15 cellular contexts compared by ENCODE assay signal in genomic region chr3:163622384-163622783, GRCh38.
DNase-seq lines count a peak whose midpoint lies in the region; FAIRE-seq and TF ChIP-seq lines count a peak whose summit lies in the region.
"Had no signal": no experiment of that assay in that cellular context is flagged by ENCODE, and none has a peak within 500 bp of the region (broad histone marks: within the 10 kb centered on the region; RNA-seq: fewer than 3 reads in every experiment).

No MANE protein-coding gene starts in this region.

- no peak overlapping the region for H3K4me3 Mint-ChIP-seq in astrocyte (ENCODE audit: unreplicated experiment)
- no peak overlapping the region for H3K4me3 Mint-ChIP-seq in activated T-helper 1 cell treated with anti-CD3 and anti-CD28 coated beads, Interleukin-12 subunit alpha, Interleukin-12 subunit beta, Interleukin-2, Interleukin-4 antibody, amounts not matched to agents 30 ng/mL and 10 ng/mL and 1 ng/mL, durations not matched to agents 14 hours and 24 hours and 36 hours

- H3K27me3 ChIP-seq in astrocyte (ENCODE audit: insufficient read depth, low read length) = no peaks in the 10 kb centered on the region
- H3K27me3 ChIP-seq: breast epithelium had no signal

- H3K4me3 ChIP-seq in astrocyte (ENCODE audit: insufficient read depth, low read depth, low read length) (no peak overlapping the region), kidney (ENCODE audit: low read length in 2 of 2) (no peak overlapping the region)
- H3K4me3 ChIP-seq: breast epithelium had no signal

- DNase-seq in Daoy (ENCODE audit: low read depth) (peak; percentile 65), NCI-H1092 treated with DMSO at 0.1 percent for 48 hours (lab: John Stamatoyannopoulos, UW) (peak; percentile 62), astrocyte (ENCODE audit: low read depth) (no peak), medulla oblongata (ENCODE audit: extremely low spot score) (peak; percentile 6), T-helper 1 cell (no peak), kidney (no peak)
- DNase-seq in activated T-helper 1 cell treated with anti-CD3 and anti-CD28 coated beads, Interleukin-12 subunit alpha, Interleukin-12 subunit beta, Interleukin-2, Interleukin-4 antibody, amounts not matched to agents 30 ng/mL and 10 ng/mL and 1 ng/mL, durations not matched to agents 14 hours and 24 hours and 36 hours (ENCODE audit: low spot score) = no peak
- DNase-seq in activated CD4-positive, alpha-beta T cell treated with anti-CD3 and anti-CD28 coated beads for 1 hour = no peak
- DNase-seq: KG1; kidney glomerular epithelial cell; NCI-H510A; stimulated activated CD4-positive, alpha-beta T cell treated with anti-CD3 and anti-CD28 coated beads, Interleukin-4, amount 100 ng/mL, for 24 hours; T1000 had no signal

- H3K4me1 ChIP-seq in astrocyte (ENCODE audit: insufficient read depth, low read length) = no peaks in the 10 kb centered on the region
- no peaks in the 10 kb centered on the region for H3K4me1 ChIP-seq in kidney (ENCODE audit: control insufficient read depth in 1 of 2, insufficient read depth in 1 of 2, low read depth in 1 of 2, low read length in 2 of 2)
- H3K4me1 ChIP-seq: breast epithelium, parathyroid adenoma had no signal

- no peak overlapping the region for H3K27ac ChIP-seq in astrocyte (ENCODE audit: low read depth, low read length)
- H3K27ac ChIP-seq in kidney (ENCODE audit: low read depth in 2 of 2, low read length in 2 of 2) = no peak overlapping the region
- H3K27ac ChIP-seq: breast epithelium, parathyroid adenoma had no signal

- H3K36me3 Mint-ChIP-seq in astrocyte (ENCODE audit: low read depth, unreplicated experiment) = no peaks in the 10 kb centered on the region
- no peaks in the 10 kb centered on the region for H3K36me3 Mint-ChIP-seq in activated T-helper 1 cell treated with anti-CD3 and anti-CD28 coated beads, Interleukin-12 subunit alpha, Interleukin-12 subunit beta, Interleukin-2, Interleukin-4 antibody, amounts not matched to agents 30 ng/mL and 10 ng/mL and 1 ng/mL, durations not matched to agents 14 hours and 24 hours and 36 hours (ENCODE audit: low read depth)

- intact Hi-C loops in activated T-helper 1 cell treated with anti-CD3 and anti-CD28 coated beads, Interleukin-12 subunit alpha, Interleukin-12 subunit beta, Interleukin-2, Interleukin-4 antibody, amounts not matched to agents 30 ng/mL and 10 ng/mL and 1 ng/mL, durations not matched to agents 14 hours and 24 hours and 36 hours (cut with micrococcal nuclease) = no loop called here
- intact Hi-C loops in kidney (cut with DNase I) = no loop called here

- no peaks in the 10 kb centered on the region for H3K9me3 Mint-ChIP-seq in astrocyte (ENCODE audit: unreplicated experiment)
- no peaks in the 10 kb centered on the region for H3K9me3 Mint-ChIP-seq in activated T-helper 1 cell treated with anti-CD3 and anti-CD28 coated beads, Interleukin-12 subunit alpha, Interleukin-12 subunit beta, Interleukin-2, Interleukin-4 antibody, amounts not matched to agents 30 ng/mL and 10 ng/mL and 1 ng/mL, durations not matched to agents 14 hours and 24 hours and 36 hours

- no peaks in the 10 kb centered on the region for H3K79me2 ChIP-seq in astrocyte (ENCODE audit: insufficient read depth, low read length)
- H3K79me2 ChIP-seq: parathyroid adenoma had no signal

- no peak overlapping the region for H3K4me2 ChIP-seq in astrocyte (ENCODE audit: low read length)

- H3K9ac ChIP-seq in astrocyte (ENCODE audit: low read length) = no peak overlapping the region
- no peak overlapping the region for H3K9ac ChIP-seq in kidney (ENCODE audit: low read length in 2 of 2)
- H3K9ac ChIP-seq: parathyroid adenoma had no signal

- H2AFZ ChIP-seq in astrocyte (ENCODE audit: low read depth, low read length) = no peak overlapping the region
- H2AFZ ChIP-seq: parathyroid adenoma had no signal

- no peaks in the 10 kb centered on the region for H4K20me1 ChIP-seq in astrocyte (ENCODE audit: insufficient read depth, low read length)

- FAIRE-seq in astrocyte (lab: Jason Lieb, UNC) (no peak), kidney (lab: Jason Lieb, UNC) (no peak)

- TF ChIP-seq CTCF in astrocyte (IDR thresholded peaks at IDR 0.05; ENCODE audit: insufficient read depth, low read depth, low read length) = peak; percentile 17
- no peak for TF ChIP-seq CTCF in kidney (IDR thresholded peaks at IDR 0.05; ENCODE audit: borderline replicate concordance, extremely low read depth, insufficient read depth)

- H3K4me1 Mint-ChIP-seq in astrocyte (ENCODE audit: low read depth, unreplicated experiment) = no peaks in the 10 kb centered on the region
- no peaks in the 10 kb centered on the region for H3K4me1 Mint-ChIP-seq in activated T-helper 1 cell treated with anti-CD3 and anti-CD28 coated beads, Interleukin-12 subunit alpha, Interleukin-12 subunit beta, Interleukin-2, Interleukin-4 antibody, amounts not matched to agents 30 ng/mL and 10 ng/mL and 1 ng/mL, durations not matched to agents 14 hours and 24 hours and 36 hours (ENCODE audit: low read depth)

- H3K27me3 Mint-ChIP-seq in astrocyte (ENCODE audit: low read depth, unreplicated experiment) = no peaks in the 10 kb centered on the region
- no peaks in the 10 kb centered on the region for H3K27me3 Mint-ChIP-seq in activated T-helper 1 cell treated with anti-CD3 and anti-CD28 coated beads, Interleukin-12 subunit alpha, Interleukin-12 subunit beta, Interleukin-2, Interleukin-4 antibody, amounts not matched to agents 30 ng/mL and 10 ng/mL and 1 ng/mL, durations not matched to agents 14 hours and 24 hours and 36 hours (ENCODE audit: insufficient read depth)

- H3K36me3 ChIP-seq in astrocyte (ENCODE audit: insufficient read depth, low read length) (no peaks in the 10 kb centered on the region), kidney (ENCODE audit: control insufficient read depth in 1 of 2, insufficient read depth in 2 of 2, low read length in 2 of 2) (no peaks in the 10 kb centered on the region)
- H3K36me3 ChIP-seq: breast epithelium had no signal

- no peak overlapping the region for H3K27ac Mint-ChIP-seq in astrocyte (ENCODE audit: unreplicated experiment)
- no peak overlapping the region for H3K27ac Mint-ChIP-seq in activated T-helper 1 cell treated with anti-CD3 and anti-CD28 coated beads, Interleukin-12 subunit alpha, Interleukin-12 subunit beta, Interleukin-2, Interleukin-4 antibody, amounts not matched to agents 30 ng/mL and 10 ng/mL and 1 ng/mL, durations not matched to agents 14 hours and 24 hours and 36 hours

- no peaks in the 10 kb centered on the region for H3K9me3 ChIP-seq in astrocyte (ENCODE audit: insufficient read depth, low read depth, low read length)
- no peaks in the 10 kb centered on the region for H3K9me3 ChIP-seq in kidney (ENCODE audit: control insufficient read depth in 1 of 2, low read length in 2 of 2)
- H3K9me3 ChIP-seq: breast epithelium had no signal

Comparison
In these comparisons a context has a peak if more than half of its experiments do, and no peak if none do; other contexts are left out.
1. DNase-seq: peak in Daoy (single experiment), NCI-H1092 treated with DMSO at 0.1 percent for 48 hours (single experiment) and medulla oblongata (single experiment); none in astrocyte (single experiment), activated T-helper 1 cell treated with anti-CD3 and anti-CD28 coated beads, Interleukin-12 subunit alpha, Interleukin-12 subunit beta, Interleukin-2, Interleukin-4 antibody, amounts not matched to agents 30 ng/mL and 10 ng/mL and 1 ng/mL, durations not matched to agents 14 hours and 24 hours and 36 hours (single experiment), T-helper 1 cell (0 of 5), kidney (single experiment) and activated CD4-positive, alpha-beta T cell treated with anti-CD3 and anti-CD28 coated beads for 1 hour (single experiment).